14 cellular contexts compared by ENCODE assay signal in genomic region chr4:15547392-15547791, GRCh38.
DNase-seq lines count a peak whose midpoint lies in the region; ATAC-seq and TF ChIP-seq lines count a peak whose summit lies in the region.
"Had no signal": no experiment of that assay in that cellular context is flagged by ENCODE, and none has a peak within 500 bp of the region (broad histone marks: within the 10 kb centered on the region; RNA-seq: fewer than 3 reads in every experiment).

No MANE protein-coding gene starts in this region.

- no peaks in the 10 kb centered on the region for H3K27me3 ChIP-seq in BLaER1 treated with 17β-estradiol and CSF1 and Interleukin-3, amounts not matched to agents 10 nM and 100 nM
- H3K27me3 ChIP-seq in A673 (replicated peaks; ENCODE audit: insufficient read depth, low read depth, low read length, poor library complexity), result no peaks in the 10 kb centered on the region
- H3K27me3 ChIP-seq: cardiac muscle cell, hepatocyte had no signal

- POLR2A ChIA-PET in A673 (lab: Charles Lee; ENCODE audit: low non-redundant PET), result interaction anchor here (0.7 kb wide), 1 partner anchor 1906 kb away, joined by 4 read pairs; no protein-coding TSS in a partner anchor

- no peaks in the 10 kb centered on the region for H4K20me1 ChIP-seq in BLaER1 treated with 17β-estradiol and CSF1 and Interleukin-3, amounts not matched to agents 10 nM and 100 nM

- H3K9me3 Mint-ChIP-seq in activated T-helper 17 cell treated with anti-CD3 and anti-CD28 coated beads, Interleukin-2, amount 50 U/mL, for 72 hours, result no peaks in the 10 kb centered on the region
- H3K9me3 Mint-ChIP-seq: GM23338, neural crest cell had no signal

- H3K27me3 Mint-ChIP-seq in activated T-helper 17 cell treated with anti-CD3 and anti-CD28 coated beads, Interleukin-2, amount 50 U/mL, for 72 hours, result no peaks in the 10 kb centered on the region

- intact Hi-C loops in A673 (cut with micrococcal nuclease; ENCODE audit: unreplicated experiment), result no loop called here

- H3K9ac ChIP-seq in BLaER1 treated with 17β-estradiol and CSF1 and Interleukin-3, amounts not matched to agents 10 nM and 100 nM, result no peak overlapping the region

- peak overlapping the region in 8 of 11 experiments; percentile 6 to 43 (median 18); a peak in 10 of 22 replicates for H3K4me2 ChIP-seq in BLaER1 treated with 17β-estradiol and CSF1 and Interleukin-3, amounts not matched to agents 10 nM and 100 nM
- H3K4me2 ChIP-seq: GM23338, hepatocyte had no signal

- H3K4me1 Mint-ChIP-seq in activated T-helper 17 cell treated with anti-CD3 and anti-CD28 coated beads, Interleukin-2, amount 50 U/mL, for 72 hours, result peaks cover 10% of the 10 kb centered on the region

- H3K9me3 ChIP-seq in BLaER1 treated with 17β-estradiol and CSF1 and Interleukin-3, amounts not matched to agents 10 nM and 100 nM (replicated peaks in 1 of 11), result no peaks in the 10 kb centered on the region
- no peaks in the 10 kb centered on the region for H3K9me3 ChIP-seq in A673 (ENCODE audit: low read depth, low read length, poor library complexity, severe bottlenecking)

- no peak for TF ChIP-seq CTCF in A673 (conservative IDR thresholded peaks at IDR 0.05; ENCODE audit: low read depth, low read length)

- no peak overlapping the region for H3K27ac ChIP-seq in BLaER1 treated with 17β-estradiol and CSF1 and Interleukin-3, amounts not matched to agents 10 nM and 100 nM
- H3K27ac ChIP-seq in A673 (ENCODE audit: low read depth, low read length, poor library complexity, severe bottlenecking), result no peak overlapping the region
- H3K27ac ChIP-seq: cardiac muscle cell, hepatocyte had no signal

- peaks cover 5% of the 10 kb centered on the region for H3K36me3 Mint-ChIP-seq in activated T-helper 17 cell treated with anti-CD3 and anti-CD28 coated beads, Interleukin-2, amount 50 U/mL, for 72 hours (ENCODE audit: low read depth)

- H3K27ac Mint-ChIP-seq in activated T-helper 17 cell treated with anti-CD3 and anti-CD28 coated beads, Interleukin-2, amount 50 U/mL, for 72 hours, result peak overlapping the region; percentile 77
- H3K27ac Mint-ChIP-seq: GM23338 had no signal

- DNase-seq in NCI-H82 treated with DMSO at 0.1 percent for 48 hours (lab: John Stamatoyannopoulos, UW; ENCODE audit: unreplicated experiment) (no peak), NCI-H1048 (lab: John Stamatoyannopoulos, UW) (no peak), A673 (ENCODE audit: low spot score) (no peak)
- DNase-seq: left ventricle myocardium superior, Right ventricle myocardium superior had no signal

- ATAC-seq in GM18508 (IDR thresholded peaks at IDR 0.05; ENCODE audit: insufficient read depth, unreplicated experiment) (peak; percentile 65), HG03342 (IDR thresholded peaks at IDR 0.05; ENCODE audit: unreplicated experiment) (peak; percentile 74), HG03108 (IDR thresholded peaks at IDR 0.05; ENCODE audit: unreplicated experiment) (no peak)
- peak; percentile 66 for ATAC-seq in activated T-helper 17 cell treated with anti-CD3 and anti-CD28 coated beads, Interleukin-2, amount 50 U/mL, for 72 hours (replicated peaks)
- ATAC-seq: GM23338, left ventricle myocardium superior had no signal

- CTCF ChIA-PET in A673 (lab: Charles Lee), result no interaction called here

- H3K4me1 ChIP-seq in BLaER1 treated with 17β-estradiol and CSF1 and Interleukin-3, amounts not matched to agents 10 nM and 100 nM, result peaks cover 0 to 8% (median 5%) of the 10 kb centered on the region in 10 experiments; a peak in 8 of 20 replicates
- H3K4me1 ChIP-seq in A673 (ENCODE audit: insufficient read depth, low read length, poor library complexity, severe bottlenecking), result no peaks in the 10 kb centered on the region

- H3K36me3 ChIP-seq in BLaER1 treated with 17β-estradiol and CSF1 and Interleukin-3, amounts not matched to agents 10 nM and 100 nM, result peaks cover 0 to 86% (median 0%) of the 10 kb centered on the region in 11 experiments; a peak in 8 of 22 replicates
- H3K36me3 ChIP-seq in A673 (ENCODE audit: insufficient read depth, low read length, poor library complexity, severe bottlenecking), result no peaks in the 10 kb centered on the region
- H3K36me3 ChIP-seq: cardiac muscle cell had no signal

- no TSS peak for BruUV-seq in A673 (replicated peaks; lab: Mats Ljungman, UMichigan)

- peak overlapping the region; percentile 65 for H3K4me3 Mint-ChIP-seq in activated T-helper 17 cell treated with anti-CD3 and anti-CD28 coated beads, Interleukin-2, amount 50 U/mL, for 72 hours
- H3K4me3 Mint-ChIP-seq: GM23338, neural crest cell had no signal

- H3K4me3 ChIP-seq in BLaER1 treated with 17β-estradiol and CSF1 and Interleukin-3, amounts not matched to agents 10 nM and 100 nM, result no peak overlapping the region
- no peak overlapping the region for H3K4me3 ChIP-seq in A673 (ENCODE audit: low read depth, low read length, poor library complexity, severe bottlenecking)
- H3K4me3 ChIP-seq: cardiac muscle cell, GM23338, hepatocyte had no signal
